In the genomic region with DNA sequence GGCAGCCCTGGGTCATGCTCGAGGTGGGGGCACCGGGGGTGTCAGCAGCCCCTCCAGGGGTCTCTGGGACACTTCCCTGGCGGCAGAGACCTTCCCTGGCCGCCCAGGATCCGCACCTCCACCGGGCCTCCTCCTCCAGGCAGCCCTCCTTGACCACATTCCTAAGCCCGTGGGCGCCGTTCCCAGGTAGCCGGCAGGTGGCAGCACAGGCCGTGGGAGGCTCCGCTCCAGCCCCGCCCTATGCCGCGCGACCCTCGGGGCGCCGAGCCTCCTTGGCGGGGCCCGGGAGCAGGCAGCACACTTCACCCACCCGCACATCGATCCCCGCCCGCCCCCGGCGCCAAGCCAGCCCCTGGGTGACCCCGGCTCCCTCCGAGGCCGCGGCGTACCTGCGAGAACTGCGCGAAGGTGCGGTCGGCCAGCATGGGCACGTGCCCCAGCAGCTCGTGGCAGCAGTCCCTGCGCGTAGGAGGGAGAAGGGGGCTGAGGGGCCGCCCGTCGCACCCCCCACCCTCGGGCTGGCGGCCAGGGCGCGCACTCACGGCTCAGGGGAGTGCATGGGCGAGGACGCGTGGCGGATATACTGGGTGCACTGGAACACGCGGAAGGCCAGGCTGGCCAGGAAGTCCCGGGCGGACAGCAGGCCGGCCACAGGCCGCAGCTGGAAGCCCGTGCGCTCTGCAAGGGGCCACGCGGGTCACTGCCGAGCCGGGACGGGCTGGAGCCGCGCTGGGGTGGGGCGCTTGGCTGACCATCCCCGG, we compare ENCODE assay signal across 1 cellular context.
TF ChIP-seq lines count a peak whose summit lies in the region.

No MANE protein-coding gene starts in this region.

TF ChIP-seq in K562, 482 proteins besides CTCF, POLR2A, EP300 and RAD21 (continued from another document):
- TF ChIP-seq, protein P1, sequence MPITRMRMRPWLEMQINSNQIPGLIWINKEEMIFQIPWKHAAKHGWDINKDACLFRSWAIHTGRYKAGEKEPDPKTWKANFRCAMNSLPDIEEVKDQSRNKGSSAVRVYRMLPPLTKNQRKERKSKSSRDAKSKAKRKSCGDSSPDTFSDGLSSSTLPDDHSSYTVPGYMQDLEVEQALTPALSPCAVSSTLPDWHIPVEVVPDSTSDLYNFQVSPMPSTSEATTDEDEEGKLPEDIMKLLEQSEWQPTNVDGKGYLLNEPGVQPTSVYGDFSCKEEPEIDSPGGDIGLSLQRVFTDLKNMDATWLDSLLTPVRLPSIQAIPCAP (CRISPR knock-in tag; IDR thresholded peaks at IDR 0.05; ENCODE audit: borderline replicate concordance) = no peak
- TF ChIP-seq TEAD1 (CRISPR knock-in tag; IDR thresholded peaks at IDR 0.05) (no peak), RBM17 (IDR thresholded peaks at IDR 0.05; ENCODE audit: borderline replicate concordance, low read depth, low read length) (no peak), RUNX1 (IDR thresholded peaks at IDR 0.05; ENCODE audit: low read depth) (no peak), SMAD2 (IDR thresholded peaks at IDR 0.05; ENCODE audit: low read depth, low read length) (no peak), JUN (IDR thresholded peaks at IDR 0.05; ENCODE audit: borderline replicate concordance, low read depth, low read length) (no peak), JUN (CRISPR knock-in tag; IDR thresholded peaks at IDR 0.05; ENCODE audit: borderline replicate concordance) (no peak), COPS2 (conservative IDR thresholded peaks at IDR 0.05) (no peak), KLF6 (CRISPR knock-in tag; IDR thresholded peaks at IDR 0.05; ENCODE audit: borderline replicate concordance) (no peak), SMARCA5 (IDR thresholded peaks at IDR 0.05) (peak; percentile 82), ZNF311 (CRISPR knock-in tag; IDR thresholded peaks at IDR 0.05) (no peak), IFI16 (CRISPR knock-in tag; IDR thresholded peaks at IDR 0.05) (no peak), DMBX1 (CRISPR knock-in tag; IDR thresholded peaks at IDR 0.05; ENCODE audit: borderline replicate concordance) (no peak), GTF2E2 (tag; IDR thresholded peaks at IDR 0.05) (no peak), ARID1B (IDR thresholded peaks at IDR 0.05) (no peak), GTF2A2 (tag; IDR thresholded peaks at IDR 0.05) (no peak), FOXP1 (CRISPR knock-in tag; IDR thresholded peaks at IDR 0.05) (no peak), YBX1 (IDR thresholded peaks at IDR 0.05) (no peak), HOXB6 (CRISPR knock-in tag; IDR thresholded peaks at IDR 0.05; ENCODE audit: borderline replicate concordance) (no peak), KLF1 (tag; IDR thresholded peaks at IDR 0.05) (no peak), NFIC (IDR thresholded peaks at IDR 0.05) (no peak)
- TF ChIP-seq, protein P2, sequence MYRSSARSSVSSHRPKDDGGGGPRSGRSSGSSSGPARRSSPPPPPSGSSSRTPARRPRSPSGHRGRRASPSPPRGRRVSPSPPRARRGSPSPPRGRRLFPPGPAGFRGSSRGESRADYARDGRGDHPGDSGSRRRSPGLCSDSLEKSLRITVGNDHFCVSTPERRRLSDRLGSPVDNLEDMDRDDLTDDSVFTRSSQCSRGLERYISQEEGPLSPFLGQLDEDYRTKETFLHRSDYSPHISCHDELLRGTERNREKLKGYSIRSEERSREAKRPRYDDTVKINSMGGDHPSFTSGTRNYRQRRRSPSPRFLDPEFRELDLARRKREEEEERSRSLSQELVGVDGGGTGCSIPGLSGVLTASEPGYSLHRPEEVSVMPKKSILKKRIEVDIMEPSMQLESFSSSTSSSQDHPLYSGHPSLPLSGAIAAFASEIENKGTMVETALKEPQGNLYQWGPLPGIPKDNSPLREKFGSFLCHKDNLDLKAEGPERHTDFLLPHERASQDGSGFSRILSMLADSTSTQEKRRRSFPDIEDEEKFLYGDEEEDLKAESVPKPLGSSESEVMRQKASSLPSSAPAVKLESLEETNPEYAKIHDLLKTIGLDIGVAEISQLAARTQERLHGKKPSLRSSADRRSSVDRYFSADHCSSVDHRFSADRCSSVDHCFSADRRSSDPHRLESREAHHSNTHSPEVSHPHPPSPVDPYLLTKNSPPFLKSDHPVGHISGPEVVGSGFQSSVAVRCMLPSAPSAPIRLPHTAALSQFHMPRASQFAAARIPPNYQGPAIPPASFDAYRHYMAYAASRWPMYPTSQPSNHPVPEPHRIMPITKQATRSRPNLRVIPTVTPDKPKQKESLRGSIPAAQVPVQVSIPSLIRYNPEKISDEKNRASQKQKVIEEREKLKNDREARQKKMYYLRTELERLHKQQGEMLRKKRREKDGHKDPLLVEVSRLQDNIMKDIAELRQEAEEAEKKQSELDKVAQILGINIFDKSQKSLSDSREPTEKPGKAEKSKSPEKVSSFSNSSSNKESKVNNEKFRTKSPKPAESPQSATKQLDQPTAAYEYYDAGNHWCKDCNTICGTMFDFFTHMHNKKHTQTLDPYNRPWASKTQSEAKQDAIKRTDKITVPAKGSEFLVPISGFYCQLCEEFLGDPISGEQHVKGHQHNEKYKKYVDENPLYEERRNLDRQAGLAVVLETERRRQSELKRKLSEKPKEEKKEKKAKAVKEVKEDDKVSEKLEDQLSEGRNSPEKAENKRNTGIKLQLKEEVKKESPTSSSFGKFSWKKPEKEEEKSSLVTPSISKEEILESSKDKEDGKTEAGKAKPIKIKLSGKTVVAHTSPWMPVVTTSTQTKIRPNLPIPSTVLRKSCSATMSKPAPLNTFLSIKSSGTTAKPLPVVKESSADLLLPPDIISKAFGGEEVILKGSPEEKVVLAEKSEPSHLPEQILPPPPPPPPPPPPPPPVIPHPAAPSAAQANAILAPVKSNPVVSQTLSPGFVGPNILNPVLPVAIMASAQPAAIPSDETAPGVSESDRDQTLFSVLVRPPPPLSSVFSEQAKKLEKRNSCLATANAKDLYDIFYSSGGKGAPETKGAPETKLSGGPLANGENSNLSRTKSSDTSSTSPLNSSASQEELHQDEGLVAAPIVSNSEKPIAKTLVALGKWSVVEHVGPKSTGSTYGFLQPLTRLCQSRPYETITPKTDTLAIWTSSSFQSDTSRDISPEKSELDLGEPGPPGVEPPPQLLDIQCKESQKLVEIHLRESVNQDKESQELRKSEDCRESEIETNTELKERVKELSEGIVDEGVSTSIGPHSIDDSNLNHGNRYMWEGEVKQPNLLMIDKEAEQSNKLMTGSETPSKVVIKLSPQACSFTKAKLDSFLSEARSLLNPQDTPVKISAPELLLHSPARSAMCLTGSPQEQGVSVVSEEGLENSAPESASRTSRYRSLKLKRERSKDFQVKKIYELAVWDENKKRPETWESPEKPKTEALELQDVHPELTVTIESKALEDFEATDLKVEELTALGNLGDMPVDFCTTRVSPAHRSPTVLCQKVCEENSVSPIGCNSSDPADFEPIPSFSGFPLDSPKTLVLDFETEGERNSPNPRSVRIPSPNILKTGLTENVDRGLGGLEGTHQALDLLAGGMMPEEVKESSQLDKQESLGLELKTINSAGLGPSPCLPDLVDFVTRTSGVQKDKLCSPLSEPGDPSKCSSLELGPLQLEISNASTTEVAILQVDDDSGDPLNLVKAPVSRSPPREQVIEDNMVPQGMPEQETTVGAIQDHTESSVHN (IDR thresholded peaks at IDR 0.05; ENCODE audit: borderline replicate concordance in 1 of 2, low read depth in 1 of 2) = no peak
- TF ChIP-seq, protein P3, sequence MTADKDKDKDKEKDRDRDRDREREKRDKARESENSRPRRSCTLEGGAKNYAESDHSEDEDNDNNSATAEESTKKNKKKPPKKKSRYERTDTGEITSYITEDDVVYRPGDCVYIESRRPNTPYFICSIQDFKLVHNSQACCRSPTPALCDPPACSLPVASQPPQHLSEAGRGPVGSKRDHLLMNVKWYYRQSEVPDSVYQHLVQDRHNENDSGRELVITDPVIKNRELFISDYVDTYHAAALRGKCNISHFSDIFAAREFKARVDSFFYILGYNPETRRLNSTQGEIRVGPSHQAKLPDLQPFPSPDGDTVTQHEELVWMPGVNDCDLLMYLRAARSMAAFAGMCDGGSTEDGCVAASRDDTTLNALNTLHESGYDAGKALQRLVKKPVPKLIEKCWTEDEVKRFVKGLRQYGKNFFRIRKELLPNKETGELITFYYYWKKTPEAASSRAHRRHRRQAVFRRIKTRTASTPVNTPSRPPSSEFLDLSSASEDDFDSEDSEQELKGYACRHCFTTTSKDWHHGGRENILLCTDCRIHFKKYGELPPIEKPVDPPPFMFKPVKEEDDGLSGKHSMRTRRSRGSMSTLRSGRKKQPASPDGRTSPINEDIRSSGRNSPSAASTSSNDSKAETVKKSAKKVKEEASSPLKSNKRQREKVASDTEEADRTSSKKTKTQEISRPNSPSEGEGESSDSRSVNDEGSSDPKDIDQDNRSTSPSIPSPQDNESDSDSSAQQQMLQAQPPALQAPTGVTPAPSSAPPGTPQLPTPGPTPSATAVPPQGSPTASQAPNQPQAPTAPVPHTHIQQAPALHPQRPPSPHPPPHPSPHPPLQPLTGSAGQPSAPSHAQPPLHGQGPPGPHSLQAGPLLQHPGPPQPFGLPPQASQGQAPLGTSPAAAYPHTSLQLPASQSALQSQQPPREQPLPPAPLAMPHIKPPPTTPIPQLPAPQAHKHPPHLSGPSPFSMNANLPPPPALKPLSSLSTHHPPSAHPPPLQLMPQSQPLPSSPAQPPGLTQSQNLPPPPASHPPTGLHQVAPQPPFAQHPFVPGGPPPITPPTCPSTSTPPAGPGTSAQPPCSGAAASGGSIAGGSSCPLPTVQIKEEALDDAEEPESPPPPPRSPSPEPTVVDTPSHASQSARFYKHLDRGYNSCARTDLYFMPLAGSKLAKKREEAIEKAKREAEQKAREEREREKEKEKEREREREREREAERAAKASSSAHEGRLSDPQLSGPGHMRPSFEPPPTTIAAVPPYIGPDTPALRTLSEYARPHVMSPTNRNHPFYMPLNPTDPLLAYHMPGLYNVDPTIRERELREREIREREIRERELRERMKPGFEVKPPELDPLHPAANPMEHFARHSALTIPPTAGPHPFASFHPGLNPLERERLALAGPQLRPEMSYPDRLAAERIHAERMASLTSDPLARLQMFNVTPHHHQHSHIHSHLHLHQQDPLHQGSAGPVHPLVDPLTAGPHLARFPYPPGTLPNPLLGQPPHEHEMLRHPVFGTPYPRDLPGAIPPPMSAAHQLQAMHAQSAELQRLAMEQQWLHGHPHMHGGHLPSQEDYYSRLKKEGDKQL (CRISPR knock-in tag; IDR thresholded peaks at IDR 0.05; ENCODE audit: borderline replicate concordance) = no peak
- TF ChIP-seq, protein P4, sequence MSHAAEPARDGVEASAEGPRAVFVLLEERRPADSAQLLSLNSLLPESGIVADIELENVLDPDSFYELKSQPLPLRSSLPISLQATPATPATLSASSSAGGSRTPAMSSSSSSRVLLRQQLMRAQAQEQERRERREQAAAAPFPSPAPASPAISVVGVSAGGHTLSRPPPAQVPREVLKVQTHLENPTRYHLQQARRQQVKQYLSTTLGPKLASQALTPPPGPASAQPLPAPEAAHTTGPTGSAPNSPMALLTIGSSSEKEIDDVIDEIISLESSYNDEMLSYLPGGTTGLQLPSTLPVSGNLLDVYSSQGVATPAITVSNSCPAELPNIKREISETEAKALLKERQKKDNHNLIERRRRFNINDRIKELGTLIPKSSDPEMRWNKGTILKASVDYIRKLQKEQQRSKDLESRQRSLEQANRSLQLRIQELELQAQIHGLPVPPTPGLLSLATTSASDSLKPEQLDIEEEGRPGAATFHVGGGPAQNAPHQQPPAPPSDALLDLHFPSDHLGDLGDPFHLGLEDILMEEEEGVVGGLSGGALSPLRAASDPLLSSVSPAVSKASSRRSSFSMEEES (CRISPR knock-in tag; IDR thresholded peaks at IDR 0.05) = no peak
